17 cellular contexts compared by ENCODE assay signal in genomic region chr3:89340431-89340830, GRCh38.
"Had no signal": no experiment of that assay in that cellular context is flagged by ENCODE, and none has a peak within 500 bp of the region (broad histone marks: within the 10 kb centered on the region; RNA-seq: fewer than 3 reads in every experiment).

No MANE protein-coding gene starts in this region.

- H3K9ac ChIP-seq: neural progenitor cell had no signal

- DNase-seq: activated CD4-positive, alpha-beta T cell treated with anti-CD3 and anti-CD28 coated beads, Interleukin-2, amount 50 U/mL, for 1 hour; activated naive CD4-positive, alpha-beta T cell treated with Interleukin-2 at 50 U/mL for 16 hours; aorta; colonic mucosa; islet precursor cell; ovary; right lobe of liver; stimulated activated CD4-positive, alpha-beta T cell treated with anti-CD3 and anti-CD28 coated beads, Interleukin-12 subunit alpha, Interleukin-12 subunit beta, amount 100 ng/mL, for 4 hours; stimulated activated CD4-positive, alpha-beta T cell treated with anti-CD3 and anti-CD28 coated beads, Interleukin-2, amount 100 ng/mL, for 24 hours; T-helper 9 cell; trophoblast cell had no signal

- H3K4me3 ChIP-seq: cardiac muscle cell, colonic mucosa, esophagus muscularis mucosa, lung, neural progenitor cell, ovary, right lobe of liver had no signal

- H3K27me3 ChIP-seq: cardiac muscle cell, colonic mucosa, esophagus muscularis mucosa, neural progenitor cell, ovary, right lobe of liver had no signal

- H3K4me2 ChIP-seq: neural progenitor cell had no signal

- ATAC-seq: activated CD4-positive, CD25-positive, alpha-beta regulatory T cell treated with anti-CD3 and anti-CD28 coated beads, Interleukin-2, amount 50 U/mL, for 24 hours; right lobe of liver; stimulated activated effector memory CD8-positive, alpha-beta T cell treated with anti-CD3 and anti-CD28 coated beads, Interleukin-12 subunit alpha, Interleukin-12 subunit beta, amount 100 ng/mL, for 72 hours had no signal

- H3K36me3 ChIP-seq: cardiac muscle cell, colonic mucosa, esophagus muscularis mucosa, neural progenitor cell, ovary, right lobe of liver had no signal

- H3K27ac ChIP-seq: cardiac muscle cell, colonic mucosa, esophagus muscularis mucosa, neural progenitor cell, ovary, right lobe of liver had no signal

- H3K9me3 ChIP-seq: colonic mucosa, esophagus muscularis mucosa, ovary, right lobe of liver had no signal

- H3K4me1 ChIP-seq: colonic mucosa, esophagus muscularis mucosa, neural progenitor cell, right lobe of liver had no signal
